In the genomic region with DNA sequence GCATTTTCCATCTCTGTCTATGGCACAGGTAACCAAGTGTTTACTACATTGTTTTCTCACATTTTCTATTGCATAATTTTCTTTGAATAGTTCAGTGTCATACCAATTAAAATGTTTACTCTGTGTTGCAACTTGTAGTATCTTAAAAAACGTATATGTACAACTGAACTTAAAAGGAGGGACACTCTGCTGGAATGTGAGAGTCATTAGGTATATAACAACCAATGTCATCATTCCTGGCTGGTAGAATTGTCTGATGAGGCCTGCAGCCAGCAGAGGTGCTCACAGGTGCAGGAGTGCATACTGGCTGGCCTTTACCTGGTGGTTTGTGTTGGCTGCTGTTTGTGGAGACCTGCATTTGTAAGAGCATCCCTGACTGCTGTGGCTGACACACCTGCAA, we compare ENCODE assay signal across 23 cellular contexts. TPM values are rescaled to one million over a fixed set of nuclear protein-coding genes. Genes with fewer than 3 reads are reported as not detected.
"Had no signal": no experiment of that assay in that cellular context is flagged by ENCODE, and none has a peak within 500 bp of the region (broad histone marks: within the 10 kb centered on the region; RNA-seq: fewer than 3 reads in every experiment).

No MANE protein-coding gene starts in this region.

- ATAC-seq: PC-3, Right ventricle myocardium inferior, SK-N-SH treated with all-trans-retinoic acid at 6 μM for 48 hours had no signal

- H3K4me1 ChIP-seq: Peyer's patch, SJCRH30 had no signal

- H3K27ac ChIP-seq: Peyer's patch, SJCRH30 had no signal

- DNase-seq: KBM-7; MV-4-11; NCI-H1048; NCI-H1105; NCI-H1436 treated with DMSO at 0.1 percent for 48 hours; NCI-H1694; NCI-H187 treated with DMSO at 0.1 percent for 48 hours; NCI-H2029 treated with DMSO at 0.1 percent for 48 hours; NCI-H2227 treated with DMSO at 0.1 percent for 48 hours; NCI-H524; NCI-H526 treated with DMSO at 0.1 percent for 48 hours; NCI-H748 treated with DMSO at 0.1 percent for 48 hours; NK-92 treated with Interleukin-12 subunit alpha and Interleukin-12 subunit beta, amount 100 ng/mL, for 24 hours; PC-3; Peyer's patch; SHP77 treated with DMSO at 0.1 percent for 48 hours; SJCRH30 had no signal

- H3K9me3 ChIP-seq: Peyer's patch, SJCRH30 had no signal

- H3K4me3 ChIP-seq: Peyer's patch, SJCRH30 had no signal

- H3K36me3 ChIP-seq: SJCRH30 had no signal

- H3K27me3 ChIP-seq: Peyer's patch, SJCRH30 had no signal

RNA-seq across cellular contexts. Expression of gene RARRES1, which starts 19.1 kb away (rescaled TPM):
- total RNA-seq: HT1080, MCF 10A, NCI-H460, OCI-LY7, SJCRH30 had no signal
